9 cellular contexts compared by ENCODE assay signal in the genomic region with DNA sequence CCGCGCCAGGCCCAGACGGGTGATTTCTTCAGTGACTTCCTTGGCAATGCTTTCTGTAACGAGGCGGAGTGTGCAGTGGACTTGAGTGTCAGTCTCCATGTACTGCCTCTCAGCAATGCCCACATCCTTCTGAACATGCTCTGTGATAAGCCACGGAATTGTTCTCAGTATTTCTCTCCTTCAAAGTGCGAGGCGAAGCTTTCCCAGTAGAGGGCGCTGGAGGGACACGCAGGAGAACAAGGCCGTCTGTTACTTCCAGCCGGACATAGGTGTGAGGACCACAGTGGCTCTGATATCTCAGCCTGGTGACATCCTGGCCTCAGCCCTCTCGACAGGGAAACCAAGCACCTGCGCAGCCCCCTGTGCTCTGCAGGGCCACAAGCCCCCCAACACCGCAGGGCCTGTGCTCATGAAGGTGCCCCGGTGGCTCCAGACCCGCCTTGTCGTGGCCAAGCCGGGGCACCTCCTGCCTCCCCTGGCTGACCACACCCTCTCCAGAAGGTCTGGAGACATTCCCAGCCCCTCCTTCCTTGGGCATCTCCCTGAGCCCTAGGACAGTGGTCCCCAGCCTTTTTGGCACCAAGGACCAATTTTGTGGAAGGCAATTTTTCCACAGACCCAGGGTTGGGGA. TPM values are rescaled to one million over a fixed set of nuclear protein-coding genes. Genes with fewer than 3 reads are reported as not detected.
DNase-seq lines count a peak whose midpoint lies in the region; ATAC-seq, FAIRE-seq and TF ChIP-seq lines count a peak whose summit lies in the region.
"Had no signal": no experiment of that assay in that cellular context is flagged by ENCODE, and none has a peak within 500 bp of the region (broad histone marks: within the 10 kb centered on the region; RNA-seq: fewer than 3 reads in every experiment).

No MANE protein-coding gene starts in this region.

- no peak for FAIRE-seq in kidney (lab: Jason Lieb, UNC)

- CTCF ChIA-PET in MCF 10A (lab: Yijun Ruan, JAX): interaction anchor here (0.5 to 9.2 kb wide), 15 partner anchors 12 to 1339 kb away, joined by 3 to 124 read pairs (median 3); no protein-coding TSS in a partner anchor

- H3K9me3 Mint-ChIP-seq in MCF 10A (ENCODE audit: unreplicated experiment): no peaks in the 10 kb centered on the region

- no peaks in the 10 kb centered on the region for H3K9me3 ChIP-seq in kidney (ENCODE audit: control insufficient read depth in 1 of 2, low read length in 2 of 2)
- H3K9me3 ChIP-seq: BLaER1 treated with 17β-estradiol and CSF1 and Interleukin-3, amounts not matched to agents 10 nM and 100 nM had no signal

- POLR2A ChIA-PET in MCF 10A (lab: Yijun Ruan, JAX): no interaction called here

- intact Hi-C loops in MCF 10A (cut with micrococcal nuclease): loop anchor here (1.0 kb wide), 2 partner anchors 161 to 338 kb away; no protein-coding TSS in a partner anchor
- intact Hi-C loops in kidney (cut with DNase I): no loop called here

- H3K27ac ChIP-seq in kidney (ENCODE audit: low read depth in 2 of 2, low read length in 2 of 2): no peak overlapping the region
- H3K27ac ChIP-seq: BLaER1 treated with 17β-estradiol and CSF1 and Interleukin-3, amounts not matched to agents 10 nM and 100 nM had no signal

- TF ChIP-seq CTCF in MCF 10A (IDR thresholded peaks at IDR 0.05; ENCODE audit: unreplicated experiment) (peak; percentile 88), kidney (IDR thresholded peaks at IDR 0.05; ENCODE audit: borderline replicate concordance, extremely low read depth, insufficient read depth) (peak; percentile 82)

- no peak overlapping the region for H3K27ac Mint-ChIP-seq in MCF 10A (ENCODE audit: low read depth, unreplicated experiment)

- H3K36me3 Mint-ChIP-seq in MCF 10A (ENCODE audit: insufficient read depth, unreplicated experiment): no peaks in the 10 kb centered on the region

- H3K4me3 ChIP-seq in kidney (ENCODE audit: low read length in 2 of 2): no peak overlapping the region
- H3K4me3 ChIP-seq: BLaER1 treated with 17β-estradiol and CSF1 and Interleukin-3, amounts not matched to agents 10 nM and 100 nM had no signal

- no peak overlapping the region for H3K9ac ChIP-seq in kidney (ENCODE audit: low read length in 2 of 2)
- H3K9ac ChIP-seq: BLaER1 treated with 17β-estradiol and CSF1 and Interleukin-3, amounts not matched to agents 10 nM and 100 nM had no signal

- BruUV-seq in MCF 10A (replicated peaks; lab: Mats Ljungman, UMichigan): no TSS peak

- no peaks in the 10 kb centered on the region for H3K36me3 ChIP-seq in kidney (ENCODE audit: control insufficient read depth in 1 of 2, insufficient read depth in 2 of 2, low read length in 2 of 2)
- H3K36me3 ChIP-seq: BLaER1 treated with 17β-estradiol and CSF1 and Interleukin-3, amounts not matched to agents 10 nM and 100 nM had no signal

- no peak overlapping the region for H3K4me3 Mint-ChIP-seq in MCF 10A (ENCODE audit: unreplicated experiment)

- ATAC-seq in HG03175 (IDR thresholded peaks at IDR 0.05; ENCODE audit: unreplicated experiment): no peak

- DNase-seq in NCI-H2081 (lab: John Stamatoyannopoulos, UW) (peak; percentile 55 to 56), NCI-H2081 treated with DMSO at 0.1 percent for 48 hours (lab: John Stamatoyannopoulos, UW) (no peak), NCI-H1092 (lab: John Stamatoyannopoulos, UW) (peak; percentile 83), SW 1271 (lab: John Stamatoyannopoulos, UW) (peak; percentile 22 to 52), MCF 10A (ENCODE audit: unreplicated experiment) (peak; percentile 77), kidney (peak; percentile 82)
- DNase-seq in stimulated activated CD4-positive, alpha-beta T cell treated with anti-CD3 and anti-CD28 coated beads, Interleukin-1b, Interleukin-23, amount 100 ng/mL, for 24 hours (ENCODE audit: low read depth in 4 of 4, low spot score in 1 of 4): peak; percentile 4 to 38 (median 23)

- H3K27me3 Mint-ChIP-seq in MCF 10A (ENCODE audit: insufficient read depth, unreplicated experiment): peaks cover 28% of the 10 kb centered on the region

- no peaks in the 10 kb centered on the region for H3K4me1 ChIP-seq in kidney (ENCODE audit: control insufficient read depth in 1 of 2, insufficient read depth in 1 of 2, low read depth in 1 of 2, low read length in 2 of 2)

- H3K4me1 Mint-ChIP-seq in MCF 10A (ENCODE audit: insufficient read depth, unreplicated experiment): no peaks in the 10 kb centered on the region

RNA-seq across cellular contexts. Expression of a gene that starts 46.1 kb away (rescaled TPM):
- total RNA-seq in MCF 10A (2022): 21.3 and 22.0 TPM in 2 replicates
- 65.7 TPM for total RNA-seq in kidney
- polyA plus RNA-seq in kidney (ENCODE audit: insufficient read depth, low read depth, low replicate concordance): 55.5 TPM
